3 cellular contexts compared by ENCODE assay signal in genomic region chr19:2451138-2451537, GRCh38.
TF ChIP-seq lines count a peak whose summit lies in the region.

No MANE protein-coding gene starts in this region.

TF ChIP-seq in GM23338, 12 proteins besides CTCF, POLR2A, EP300 and RAD21 (continues in another document):
- TF ChIP-seq EZH2 (IDR thresholded peaks at IDR 0.05; ENCODE audit: low read depth, unreplicated experiment) (no peak), NANOG (IDR thresholded peaks at IDR 0.05; ENCODE audit: borderline replicate concordance) (no peak), EZH2phosphoT487 (IDR thresholded peaks at IDR 0.05; ENCODE audit: unreplicated experiment) (no peak), ETS1 (IDR thresholded peaks at IDR 0.05) (no peak)
- TF ChIP-seq, protein P1, sequence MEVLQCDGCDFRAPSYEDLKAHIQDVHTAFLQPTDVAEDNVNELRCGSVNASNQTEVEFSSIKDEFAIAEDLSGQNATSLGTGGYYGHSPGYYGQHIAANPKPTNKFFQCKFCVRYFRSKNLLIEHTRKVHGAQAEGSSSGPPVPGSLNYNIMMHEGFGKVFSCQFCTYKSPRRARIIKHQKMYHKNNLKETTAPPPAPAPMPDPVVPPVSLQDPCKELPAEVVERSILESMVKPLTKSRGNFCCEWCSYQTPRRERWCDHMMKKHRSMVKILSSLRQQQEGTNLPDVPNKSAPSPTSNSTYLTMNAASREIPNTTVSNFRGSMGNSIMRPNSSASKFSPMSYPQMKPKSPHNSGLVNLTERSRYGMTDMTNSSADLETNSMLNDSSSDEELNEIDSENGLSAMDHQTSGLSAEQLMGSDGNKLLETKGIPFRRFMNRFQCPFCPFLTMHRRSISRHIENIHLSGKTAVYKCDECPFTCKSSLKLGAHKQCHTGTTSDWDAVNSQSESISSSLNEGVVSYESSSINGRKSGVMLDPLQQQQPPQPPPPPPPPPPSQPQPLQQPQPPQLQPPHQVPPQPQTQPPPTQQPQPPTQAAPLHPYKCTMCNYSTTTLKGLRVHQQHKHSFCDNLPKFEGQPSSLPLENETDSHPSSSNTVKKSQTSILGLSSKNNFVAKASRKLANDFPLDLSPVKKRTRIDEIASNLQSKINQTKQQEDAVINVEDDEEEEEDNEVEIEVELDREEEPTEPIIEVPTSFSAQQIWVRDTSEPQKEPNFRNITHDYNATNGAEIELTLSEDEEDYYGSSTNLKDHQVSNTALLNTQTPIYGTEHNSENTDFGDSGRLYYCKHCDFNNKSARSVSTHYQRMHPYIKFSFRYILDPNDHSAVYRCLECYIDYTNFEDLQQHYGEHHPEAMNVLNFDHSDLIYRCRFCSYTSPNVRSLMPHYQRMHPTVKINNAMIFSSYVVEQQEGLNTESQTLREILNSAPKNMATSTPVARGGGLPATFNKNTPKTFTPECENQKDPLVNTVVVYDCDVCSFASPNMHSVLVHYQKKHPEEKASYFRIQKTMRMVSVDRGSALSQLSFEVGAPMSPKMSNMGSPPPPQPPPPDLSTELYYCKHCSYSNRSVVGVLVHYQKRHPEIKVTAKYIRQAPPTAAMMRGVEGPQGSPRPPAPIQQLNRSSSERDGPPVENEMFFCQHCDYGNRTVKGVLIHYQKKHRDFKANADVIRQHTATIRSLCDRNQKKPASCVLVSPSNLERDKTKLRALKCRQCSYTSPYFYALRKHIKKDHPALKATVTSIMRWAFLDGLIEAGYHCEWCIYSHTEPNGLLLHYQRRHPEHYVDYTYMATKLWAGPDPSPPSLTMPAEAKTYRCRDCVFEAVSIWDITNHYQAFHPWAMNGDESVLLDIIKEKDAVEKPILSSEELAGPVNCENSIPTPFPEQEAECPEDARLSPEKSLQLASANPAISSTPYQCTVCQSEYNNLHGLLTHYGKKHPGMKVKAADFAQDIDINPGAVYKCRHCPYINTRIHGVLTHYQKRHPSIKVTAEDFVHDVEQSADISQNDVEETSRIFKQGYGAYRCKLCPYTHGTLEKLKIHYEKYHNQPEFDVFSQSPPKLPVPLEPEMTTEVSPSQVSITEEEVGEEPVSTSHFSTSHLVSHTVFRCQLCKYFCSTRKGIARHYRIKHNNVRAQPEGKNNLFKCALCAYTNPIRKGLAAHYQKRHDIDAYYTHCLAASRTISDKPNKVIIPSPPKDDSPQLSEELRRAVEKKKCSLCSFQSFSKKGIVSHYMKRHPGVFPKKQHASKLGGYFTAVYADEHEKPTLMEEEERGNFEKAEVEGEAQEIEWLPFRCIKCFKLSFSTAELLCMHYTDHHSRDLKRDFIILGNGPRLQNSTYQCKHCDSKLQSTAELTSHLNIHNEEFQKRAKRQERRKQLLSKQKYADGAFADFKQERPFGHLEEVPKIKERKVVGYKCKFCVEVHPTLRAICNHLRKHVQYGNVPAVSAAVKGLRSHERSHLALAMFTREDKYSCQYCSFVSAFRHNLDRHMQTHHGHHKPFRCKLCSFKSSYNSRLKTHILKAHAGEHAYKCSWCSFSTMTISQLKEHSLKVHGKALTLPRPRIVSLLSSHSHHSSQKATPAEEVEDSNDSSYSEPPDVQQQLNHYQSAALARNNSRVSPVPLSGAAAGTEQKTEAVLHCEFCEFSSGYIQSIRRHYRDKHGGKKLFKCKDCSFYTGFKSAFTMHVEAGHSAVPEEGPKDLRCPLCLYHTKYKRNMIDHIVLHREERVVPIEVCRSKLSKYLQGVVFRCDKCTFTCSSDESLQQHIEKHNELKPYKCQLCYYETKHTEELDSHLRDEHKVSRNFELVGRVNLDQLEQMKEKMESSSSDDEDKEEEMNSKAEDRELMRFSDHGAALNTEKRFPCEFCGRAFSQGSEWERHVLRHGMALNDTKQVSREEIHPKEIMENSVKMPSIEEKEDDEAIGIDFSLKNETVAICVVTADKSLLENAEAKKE (CRISPR knock-in tag; IDR thresholded peaks at IDR 0.05): no peak

TF ChIP-seq in GM12878, 131 proteins besides CTCF, POLR2A, EP300 and RAD21:
- TF ChIP-seq NR2C2 (IDR thresholded peaks at IDR 0.05; ENCODE audit: borderline replicate concordance, control insufficient read depth, insufficient read length, low read depth) (no peak), ZBTB40 (IDR thresholded peaks at IDR 0.05; ENCODE audit: borderline replicate concordance) (peak; percentile 90)

TF ChIP-seq in SK-N-SH treated with all-trans-retinoic acid at 6 μM for 48 hours, 23 proteins besides CTCF, POLR2A, EP300 and RAD21:
- no peak for TF ChIP-seq TSHZ2 (CRISPR knock-in tag; IDR thresholded peaks at IDR 0.05)
- no peak for TF ChIP-seq GLIS3 (CRISPR knock-in tag; IDR thresholded peaks at IDR 0.05)
- TF ChIP-seq OSR1 (CRISPR knock-in tag; IDR thresholded peaks at IDR 0.05): no peak
- TF ChIP-seq ESRRG (CRISPR knock-in tag; IDR thresholded peaks at IDR 0.05): no peak
- TF ChIP-seq, protein P2, sequence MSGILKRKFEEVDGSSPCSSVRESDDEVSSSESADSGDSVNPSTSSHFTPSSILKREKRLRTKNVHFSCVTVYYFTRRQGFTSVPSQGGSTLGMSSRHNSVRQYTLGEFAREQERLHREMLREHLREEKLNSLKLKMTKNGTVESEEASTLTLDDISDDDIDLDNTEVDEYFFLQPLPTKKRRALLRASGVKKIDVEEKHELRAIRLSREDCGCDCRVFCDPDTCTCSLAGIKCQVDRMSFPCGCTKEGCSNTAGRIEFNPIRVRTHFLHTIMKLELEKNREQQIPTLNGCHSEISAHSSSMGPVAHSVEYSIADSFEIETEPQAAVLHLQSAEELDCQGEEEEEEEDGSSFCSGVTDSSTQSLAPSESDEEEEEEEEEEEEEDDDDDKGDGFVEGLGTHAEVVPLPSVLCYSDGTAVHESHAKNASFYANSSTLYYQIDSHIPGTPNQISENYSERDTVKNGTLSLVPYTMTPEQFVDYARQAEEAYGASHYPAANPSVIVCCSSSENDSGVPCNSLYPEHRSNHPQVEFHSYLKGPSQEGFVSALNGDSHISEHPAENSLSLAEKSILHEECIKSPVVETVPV (CRISPR knock-in tag; IDR thresholded peaks at IDR 0.05): no peak
- TF ChIP-seq ZNF70 (CRISPR knock-in tag; IDR thresholded peaks at IDR 0.05): no peak
- no peak for TF ChIP-seq ISL1 (CRISPR knock-in tag; IDR thresholded peaks at IDR 0.05)
- no peak for TF ChIP-seq ZNF8 (CRISPR knock-in tag; IDR thresholded peaks at IDR 0.05)
- TF ChIP-seq ZC3H10 (CRISPR knock-in tag; IDR thresholded peaks at IDR 0.05): no peak
